In the genomic region with DNA sequence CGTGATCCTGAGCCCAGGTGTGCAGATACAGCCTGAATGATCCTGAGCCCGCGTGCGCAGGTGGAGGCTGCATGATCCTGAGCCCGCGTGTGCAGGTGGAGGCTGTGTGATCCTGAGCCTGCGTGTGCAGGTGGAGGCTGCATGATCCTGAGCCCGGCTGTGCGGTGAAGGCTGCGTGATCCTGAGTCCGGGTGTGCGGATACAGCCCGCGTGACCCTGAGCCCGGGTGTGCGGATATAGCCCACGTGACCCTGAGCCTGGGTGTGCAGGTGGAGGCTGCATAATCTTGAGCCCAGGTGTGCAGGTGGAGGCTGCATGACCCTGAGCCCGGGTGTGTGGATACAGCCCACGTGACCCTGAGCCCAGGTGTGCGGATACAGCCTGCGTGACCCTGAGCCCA, we compare ENCODE assay signal across 1 cellular context.
TF ChIP-seq lines count a peak whose summit lies in the region.

No MANE protein-coding gene starts in this region.

TF ChIP-seq in HepG2, 621 proteins besides CTCF, POLR2A, EP300 and RAD21:
- TF ChIP-seq AHR (CRISPR knock-in tag; IDR thresholded peaks at IDR 0.05) (no peak), AGO2 (optimal IDR thresholded peaks at IDR 0.05; ENCODE audit: low read depth, low read length) (peak; percentile 6)
